11 cellular contexts compared by ENCODE assay signal in the genomic region with DNA sequence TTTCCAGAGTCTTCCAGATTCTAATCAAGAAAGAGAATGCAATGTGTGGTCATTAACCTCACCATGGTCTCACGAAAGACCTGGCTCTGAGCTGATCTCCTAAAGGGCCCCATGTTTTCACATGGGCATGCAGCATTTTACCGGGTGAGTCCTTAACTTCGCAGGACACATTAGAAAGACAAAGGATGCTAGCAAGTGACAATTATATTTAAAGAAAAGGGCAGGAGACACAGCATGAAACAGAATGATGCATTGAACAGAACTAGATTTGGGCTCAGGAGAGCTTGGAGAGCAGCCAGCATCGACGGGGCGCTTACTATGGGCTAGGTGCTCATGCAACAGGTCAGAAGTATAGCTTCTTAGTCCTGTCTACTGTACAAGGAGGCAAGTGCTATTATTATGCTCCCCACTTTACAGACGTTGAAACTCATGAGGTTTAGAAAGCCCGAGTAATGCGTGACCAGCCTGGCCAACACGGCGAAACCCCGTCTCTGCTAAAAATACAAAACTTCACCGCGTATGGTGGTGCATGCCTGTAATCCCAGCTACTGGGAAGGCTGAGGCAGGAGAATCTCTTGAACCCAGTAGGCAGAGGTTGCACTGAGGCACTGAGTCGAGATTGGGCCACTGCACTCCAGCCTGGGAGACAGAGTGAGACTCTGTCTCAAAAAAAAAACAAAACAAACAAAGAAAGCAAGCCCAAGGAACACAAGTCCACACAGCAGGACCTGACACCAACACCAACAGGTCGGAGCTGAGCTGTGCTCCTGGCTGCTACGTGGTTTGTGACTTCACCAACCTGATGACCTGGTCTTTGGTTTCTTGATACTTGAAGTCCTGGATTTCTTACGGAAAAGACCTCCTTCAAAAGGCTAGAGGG. TPM values are rescaled to one million over a fixed set of nuclear protein-coding genes. Genes with fewer than 3 reads are reported as not detected.
DNase-seq lines count a peak whose midpoint lies in the region; ATAC-seq lines count a peak whose summit lies in the region.
"Had no signal": no experiment of that assay in that cellular context is flagged by ENCODE, and none has a peak within 500 bp of the region (broad histone marks: within the 10 kb centered on the region; RNA-seq: fewer than 3 reads in every experiment).

No MANE protein-coding gene starts in this region.

- H3K36me3 ChIP-seq in subcutaneous abdominal adipose tissue (ENCODE audit: control insufficient read depth in 5 of 5, insufficient read depth in 5 of 5, low read length in 5 of 5), result peaks cover 0 to 11% (median 0%) of the 10 kb centered on the region in 5 donors

- H3K4me3 Mint-ChIP-seq in activated CD4-positive, alpha-beta memory T cell treated with anti-CD3 and anti-CD28 coated beads, Interleukin-2, amount 10 ng/mL, durations not matched to agents 7 days and 5 days, result no peak overlapping the region

- H3K27me3 ChIP-seq in layer of hippocampus (ENCODE audit: control insufficient read depth, insufficient read depth, low read length), result no peaks in the 10 kb centered on the region
- peaks cover 0 to 3% (median 0%) of the 10 kb centered on the region in 5 donors for H3K27me3 ChIP-seq in subcutaneous abdominal adipose tissue (ENCODE audit: control insufficient read depth in 5 of 5, insufficient read depth in 4 of 5, low read length in 5 of 5)

- POLR2A ChIA-PET in activated CD4-positive, alpha-beta memory T cell treated with anti-CD3 and anti-CD28 coated beads, Interleukin-2, amount 10 ng/mL, durations not matched to agents 7 days and 5 days (lab: Charles Lee), result interaction anchor here (0.7 to 1.0 kb wide), 3 partner anchors 8 to 15 kb away, joined by 3 to 6 read pairs (median 3); no protein-coding TSS in a partner anchor

- no peaks in the 10 kb centered on the region for H3K9me3 Mint-ChIP-seq in activated CD4-positive, alpha-beta memory T cell treated with anti-CD3 and anti-CD28 coated beads, Interleukin-2, amount 10 ng/mL, durations not matched to agents 7 days and 5 days

- H3K27ac ChIP-seq in layer of hippocampus (ENCODE audit: low read depth, low read length) (peak overlapping the region; percentile 59), subcutaneous abdominal adipose tissue (ENCODE audit: low read depth, low read length) (peak overlapping the region; percentile 92)

- H3K27me3 Mint-ChIP-seq in activated CD4-positive, alpha-beta memory T cell treated with anti-CD3 and anti-CD28 coated beads, Interleukin-2, amount 10 ng/mL, durations not matched to agents 7 days and 5 days, result no peaks in the 10 kb centered on the region

- peak; percentile 52 for DNase-seq in activated CD8-positive, alpha-beta memory T cell treated with anti-CD3 and anti-CD28 coated beads for 24 hours
- DNase-seq in activated CD8-positive, alpha-beta memory T cell treated with anti-CD3 and anti-CD28 coated beads, Interleukin-2, amount 50 U/mL, for 4 hours, result no peak
- DNase-seq in activated CD4-positive, alpha-beta memory T cell treated with anti-CD3 and anti-CD28 coated beads, Interleukin-2, amount 10 ng/mL, durations not matched to agents 7 days and 5 days, result no peak
- DNase-seq in effector CD4-positive, alpha-beta T cell, result no peak
- DNase-seq in KG1 (lab: John Stamatoyannopoulos, UW), result no peak
- DNase-seq: DMS 273 treated with DMSO at 0.1 percent for 48 hours had no signal

- no peaks in the 10 kb centered on the region for H3K9me3 ChIP-seq in subcutaneous abdominal adipose tissue (ENCODE audit: control insufficient read depth in 5 of 5, low read length in 5 of 5)

- no peak for ATAC-seq in HG03045 (IDR thresholded peaks at IDR 0.05; ENCODE audit: unreplicated experiment)
- ATAC-seq: SK-N-SH treated with all-trans-retinoic acid at 6 μM for 48 hours had no signal

- no peak overlapping the region for H3K9ac ChIP-seq in subcutaneous abdominal adipose tissue (ENCODE audit: low read length in 5 of 5)

- peaks cover 6 to 44% (median 23%) of the 10 kb centered on the region in 5 donors for H3K4me1 ChIP-seq in subcutaneous abdominal adipose tissue (ENCODE audit: control insufficient read depth in 5 of 5, insufficient read depth in 5 of 5, low read length in 5 of 5)

- H3K36me3 Mint-ChIP-seq in activated CD4-positive, alpha-beta memory T cell treated with anti-CD3 and anti-CD28 coated beads, Interleukin-2, amount 10 ng/mL, durations not matched to agents 7 days and 5 days (ENCODE audit: low read depth), result peaks cover 62% of the 10 kb centered on the region

- peaks cover 61% of the 10 kb centered on the region for H3K4me1 Mint-ChIP-seq in activated CD4-positive, alpha-beta memory T cell treated with anti-CD3 and anti-CD28 coated beads, Interleukin-2, amount 10 ng/mL, durations not matched to agents 7 days and 5 days

- H3K27ac Mint-ChIP-seq in activated CD4-positive, alpha-beta memory T cell treated with anti-CD3 and anti-CD28 coated beads, Interleukin-2, amount 10 ng/mL, durations not matched to agents 7 days and 5 days, result peak overlapping the region; percentile 23

- H3K4me3 ChIP-seq in subcutaneous abdominal adipose tissue (ENCODE audit: low read depth in 1 of 5, low read length in 5 of 5), result no peak overlapping the region
- H3K4me3 ChIP-seq: skin epidermis had no signal

- CTCF ChIA-PET in activated CD4-positive, alpha-beta memory T cell treated with anti-CD3 and anti-CD28 coated beads, Interleukin-2, amount 10 ng/mL, durations not matched to agents 7 days and 5 days (lab: Charles Lee), result interaction anchor here (0.8 kb wide), 1 partner anchor 9 kb away, joined by 3 read pairs; no protein-coding TSS in a partner anchor

RNA-seq across cellular contexts. Expression of a gene that starts 16.1 kb away (rescaled TPM):
- total RNA-seq in activated CD4-positive, alpha-beta memory T cell treated with anti-CD3 and anti-CD28 coated beads, Interleukin-2, amount 10 ng/mL, durations not matched to agents 7 days and 5 days, result 10 to 100 TPM; 81.4 to 95.3 TPM
